In genomic region chr14:24231263-24232120, GRCh38 we compare ENCODE assay signal across 8 cellular contexts. TPM values are rescaled to one million over a fixed set of nuclear protein-coding genes. Genes with fewer than 3 reads are reported as not detected.
A peak's percentile ranks its signal among the peaks of the same experiment; 100 is the strongest.
DNase-seq lines count a peak whose midpoint lies in the region; ATAC-seq and TF ChIP-seq lines count a peak whose summit lies in the region.

No MANE protein-coding gene starts in this region.

- H3K4me3 ChIP-seq in AG04450 (ENCODE audit: low read depth, low read length), result peak overlapping the region; percentile 95
- peak overlapping the region; percentile 87 for H3K4me3 ChIP-seq in OCI-LY1 (ENCODE audit: low read depth, low read length, poor library complexity, severe bottlenecking)
- peak overlapping the region; percentile 86 to 97 for H3K4me3 ChIP-seq in muscle layer of duodenum (ENCODE audit: low read depth in 1 of 2, low read length in 2 of 2)

- DNase-seq in AG04450 (ENCODE audit: low read depth, low spot score), result no peak
- DNase-seq in activated gamma-delta T cell treated with Interleukin-2 at 50 U/mL for 16 hours, result no peak
- no peak for DNase-seq in occipital lobe (lab: John Stamatoyannopoulos, UW)

- H3K79me2 ChIP-seq in OCI-LY1 (ENCODE audit: insufficient read depth, low read length), result peaks cover 29% of the 10 kb centered on the region

- H3F3A ChIP-seq in OCI-LY1 (ENCODE audit: insufficient read depth, low read length), result 0 out of 2 replicates have a peak, but pooled peaks cover 3% of the 10 kb centered on the region

- H3K27me3 Mint-ChIP-seq in dendritic cell treated with granulocyte-macrophage colony-stimulating factor and Interleukin-4, amounts not matched to agents 40 ng/mL and 50 ng/mL, for 4 days, result no peaks in the 10 kb centered on the region

- peaks cover 27% of the 10 kb centered on the region for H3K4me1 ChIP-seq in OCI-LY1 (ENCODE audit: insufficient read depth, low read length, severe bottlenecking)
- peaks cover 4 to 28% of the 10 kb centered on the region in 2 donors for H3K4me1 ChIP-seq in muscle layer of duodenum (ENCODE audit: control insufficient read depth in 1 of 2, insufficient read depth in 2 of 2, low read length in 2 of 2)

- no peak overlapping the region for H2AFZ ChIP-seq in OCI-LY1 (ENCODE audit: low read length)

- H3K4me1 Mint-ChIP-seq in dendritic cell treated with granulocyte-macrophage colony-stimulating factor and Interleukin-4, amounts not matched to agents 40 ng/mL and 50 ng/mL, for 4 days (ENCODE audit: low read depth), result peaks cover 62% of the 10 kb centered on the region

- H3K27ac Mint-ChIP-seq in dendritic cell treated with granulocyte-macrophage colony-stimulating factor and Interleukin-4, amounts not matched to agents 40 ng/mL and 50 ng/mL, for 4 days, result peak overlapping the region; percentile 88

- H3K27ac ChIP-seq in AG04450 (ENCODE audit: low read depth, low read length), result peak overlapping the region; percentile 90
- H3K27ac ChIP-seq in OCI-LY1 (ENCODE audit: low read depth, low read length, poor library complexity, severe bottlenecking), result peak overlapping the region; percentile 11
- H3K27ac ChIP-seq in muscle layer of duodenum (ENCODE audit: low read length), result peak overlapping the region; percentile 78

- no peaks in the 10 kb centered on the region for H3K27me3 ChIP-seq in AG04450 (ENCODE audit: control insufficient read depth, insufficient read depth, low read length)
- H3K27me3 ChIP-seq in OCI-LY1 (ENCODE audit: insufficient read depth, low read length), result no peaks in the 10 kb centered on the region
- H3K27me3 ChIP-seq in muscle layer of duodenum (ENCODE audit: low read depth, low read length), result no peaks in the 10 kb centered on the region

- H3K9me3 ChIP-seq in AG04450 (ENCODE audit: control insufficient read depth, insufficient read depth, low read length) (no peaks in the 10 kb centered on the region; the same call in 1 of the 2 replicates), OCI-LY1 (ENCODE audit: low read length) (no peaks in the 10 kb centered on the region), muscle layer of duodenum (ENCODE audit: control insufficient read depth in 1 of 2, low read length in 2 of 2) (no peaks in the 10 kb centered on the region)

- peaks cover 59% of the 10 kb centered on the region for H3K36me3 Mint-ChIP-seq in dendritic cell treated with granulocyte-macrophage colony-stimulating factor and Interleukin-4, amounts not matched to agents 40 ng/mL and 50 ng/mL, for 4 days (ENCODE audit: low read depth)

- POLR2A ChIA-PET in AG04450 (lab: Yijun Ruan, JAX), result interaction anchor here (0.9 kb wide), 1 partner anchor 16 kb away, joined by 3 read pairs; the partner anchor contains the start of gene MDP1

- peak overlapping the region; percentile 92 for H3K4me3 Mint-ChIP-seq in dendritic cell treated with granulocyte-macrophage colony-stimulating factor and Interleukin-4, amounts not matched to agents 40 ng/mL and 50 ng/mL, for 4 days

- H3K9me2 ChIP-seq in OCI-LY1 (ENCODE audit: low read depth, low read length), result no peaks in the 10 kb centered on the region

- intact Hi-C loops in dendritic cell treated with granulocyte-macrophage colony-stimulating factor and Interleukin-4, amounts not matched to agents 40 ng/mL and 50 ng/mL, for 4 days (cut with micrococcal nuclease), result loop anchor here (1.0 to 2.0 kb wide), 4 partner anchors 11 to 85 kb away; partner anchors contain the start of genes IPO4, MDP1, PSME2 and RNF31

- H4K20me1 ChIP-seq in OCI-LY1 (ENCODE audit: insufficient read depth, low read length), result no peaks in the 10 kb centered on the region

- H3K36me3 ChIP-seq in OCI-LY1 (ENCODE audit: insufficient read depth, low read length), result peaks cover 37% of the 10 kb centered on the region
- peaks cover 9 to 11% of the 10 kb centered on the region in 2 donors for H3K36me3 ChIP-seq in muscle layer of duodenum (ENCODE audit: control insufficient read depth in 1 of 2, insufficient read depth in 2 of 2, low read length in 2 of 2)

- CTCF ChIA-PET in AG04450 (lab: Charles Lee), result interaction anchor here (0.6 to 1.0 kb wide), 6 partner anchors 11 to 205 kb away, joined by 3 to 8 read pairs (median 3); partner anchors contain the start of genes CIDEB and TINF2

- TF ChIP-seq CTCF in AG04450 (IDR thresholded peaks at IDR 0.05; ENCODE audit: low read depth, low read length) (no peak), OCI-LY1 (IDR thresholded peaks at IDR 0.05; ENCODE audit: low read length) (no peak)

- H3K9ac ChIP-seq in OCI-LY1 (ENCODE audit: low read length), result peak overlapping the region; percentile 82

- H3K4me2 ChIP-seq in OCI-LY1 (ENCODE audit: low read length), result peak overlapping the region; percentile 92

- ATAC-seq in GM21381 (IDR thresholded peaks at IDR 0.05; ENCODE audit: unreplicated experiment) (peak; percentile 15), GM18519 (IDR thresholded peaks at IDR 0.05; ENCODE audit: low FRiP score, unreplicated experiment) (no peak)

- no peaks in the 10 kb centered on the region for H3K9me3 Mint-ChIP-seq in dendritic cell treated with granulocyte-macrophage colony-stimulating factor and Interleukin-4, amounts not matched to agents 40 ng/mL and 50 ng/mL, for 4 days

RNA-seq across cellular contexts. Expression of gene NEDD8, which starts 0.7 kb away (rescaled TPM):
- polyA plus RNA-seq in AG04450 (2011; rRNA removed), result 335 and 363 TPM in 2 replicates
- polyA minus RNA-seq in AG04450 (2011; rRNA and poly(A)+ RNA removed), result 85.1 and 114 TPM in 2 replicates
- 51.3 TPM for total RNA-seq in occipital lobe

RNA-seq across cellular contexts. Expression of gene GMPR2, which starts 1.2 kb away (rescaled TPM):
- 89.2 and 95.6 TPM in 2 replicates for polyA plus RNA-seq in AG04450 (2011; rRNA removed)
- 72.3 and 82.3 TPM in 2 replicates for polyA minus RNA-seq in AG04450 (2011; rRNA and poly(A)+ RNA removed)
- total RNA-seq in occipital lobe, result 38.8 TPM

RNA-seq across cellular contexts. Expression of gene TINF2, which starts 10.9 kb away (rescaled TPM):
- polyA plus RNA-seq in AG04450 (2011; rRNA removed), result 38.2 and 38.4 TPM in 2 replicates
- polyA minus RNA-seq in AG04450 (2011; rRNA and poly(A)+ RNA removed), result 32.6 TPM in 2 replicates
- 45.1 TPM for total RNA-seq in occipital lobe

RNA-seq across cellular contexts. Expression of gene MDP1, which starts 15.6 kb away (rescaled TPM):
- 14.9 and 16.1 TPM in 2 replicates for polyA plus RNA-seq in AG04450 (2011; rRNA removed)
- polyA minus RNA-seq in AG04450 (2011; rRNA and poly(A)+ RNA removed), result 4.2 and 5.0 TPM in 2 replicates
- 15.6 TPM for total RNA-seq in occipital lobe

RNA-seq across cellular contexts. Expression of gene CHMP4A, which starts 18.2 kb away (rescaled TPM):
- 48.0 and 55.7 TPM in 2 replicates for polyA plus RNA-seq in AG04450 (2011; rRNA removed)
- polyA minus RNA-seq in AG04450 (2011; rRNA and poly(A)+ RNA removed), result 7.6 and 10.6 TPM in 2 replicates
- total RNA-seq in occipital lobe, result 41.5 TPM

Comparison
In these comparisons a context has a peak if more than half of its experiments do, and no peak if none do; other contexts are left out.
1. H3K27ac ChIP-seq: peak in every context shown above with its lines; median percentile 90 in AG04450; 78 in muscle layer of duodenum; 11 in OCI-LY1.